ENCODE assay signal across 1 cellular context in genomic region chr7:42931834-42932651, GRCh38.
TF ChIP-seq lines count a peak whose summit lies in the region.

Gene MRPL32, plus strand, starts transcription at chr7:42932376. Its CDS starts 11 bp downstream, at chr7:42932387.
Gene PSMA2, minus strand, starts transcription at chr7:42932174. Its CDS starts 16 bp downstream, at chr7:42932158.

TF ChIP-seq in HepG2, 621 proteins besides CTCF, POLR2A, EP300 and RAD21 (continued from another document and continues in another):
- TF ChIP-seq ZBTB2 (CRISPR knock-in tag; IDR thresholded peaks at IDR 0.05; ENCODE audit: low read depth) (0 out of 2 replicates have a peak, but pooled peaks have one; percentile 25), ZNF354B (CRISPR knock-in tag; IDR thresholded peaks at IDR 0.05) (no peak), NCOA1 (CRISPR knock-in tag; IDR thresholded peaks at IDR 0.05) (no peak), FOXO1 (CRISPR knock-in tag; IDR thresholded peaks at IDR 0.05) (peak; percentile 15; the same call in 1 of the 2 replicates), ZNF30 (CRISPR knock-in tag; IDR thresholded peaks at IDR 0.05) (no peak), AKAP8 (CRISPR knock-in tag; IDR thresholded peaks at IDR 0.05) (no peak), ZNF281 (CRISPR knock-in tag; IDR thresholded peaks at IDR 0.05; ENCODE audit: borderline replicate concordance) (no peak), PRPF4 (IDR thresholded peaks at IDR 0.05; ENCODE audit: low read depth, low read length, poor library complexity, severe bottlenecking) (no peak), ZNF615 (CRISPR knock-in tag; IDR thresholded peaks at IDR 0.05; ENCODE audit: borderline replicate concordance) (no peak), ZNF10 (CRISPR knock-in tag; IDR thresholded peaks at IDR 0.05; ENCODE audit: borderline replicate concordance, low read depth) (no peak), ZNF572 (CRISPR knock-in tag; IDR thresholded peaks at IDR 0.05) (peak; percentile 66; the same call in 1 of the 2 replicates), GATA4 (IDR thresholded peaks at IDR 0.05; ENCODE audit: borderline replicate concordance, low read depth) (peak; percentile 64; the same call in 1 of the 2 replicates), ZBTB38 (CRISPR knock-in tag; IDR thresholded peaks at IDR 0.05) (no peak; the same call in 1 of the 2 replicates), ZSCAN9 (CRISPR knock-in tag; IDR thresholded peaks at IDR 0.05; ENCODE audit: borderline replicate concordance) (peak; percentile 52; the same call in 1 of the 2 replicates), ZFP1 (CRISPR knock-in tag; IDR thresholded peaks at IDR 0.05) (no peak), NBN (conservative IDR thresholded peaks at IDR 0.05) (no peak), IRX3 (CRISPR knock-in tag; IDR thresholded peaks at IDR 0.05; ENCODE audit: borderline replicate concordance, low read depth) (no peak; the same call in 1 of the 2 replicates), ZNF816 (CRISPR knock-in tag; IDR thresholded peaks at IDR 0.05; ENCODE audit: borderline replicate concordance) (0 out of 2 replicates have a peak, but pooled peaks have one; percentile 39), NFYB (CRISPR knock-in tag; IDR thresholded peaks at IDR 0.05) (peak; percentile 82), ZNF790 (CRISPR knock-in tag; IDR thresholded peaks at IDR 0.05; ENCODE audit: borderline replicate concordance) (no peak), ZNF563 (CRISPR knock-in tag; IDR thresholded peaks at IDR 0.05) (0 out of 2 replicates have a peak, but pooled peaks have one; percentile 37), KDM2A (CRISPR knock-in tag; IDR thresholded peaks at IDR 0.05; ENCODE audit: borderline replicate concordance, low read depth) (peak; percentile 59; the same call in 1 of the 2 replicates), PRDM4 (CRISPR knock-in tag; IDR thresholded peaks at IDR 0.05; ENCODE audit: borderline replicate concordance) (no peak), SMARCC2 (IDR thresholded peaks at IDR 0.05) (no peak), FOXJ3 (CRISPR knock-in tag; IDR thresholded peaks at IDR 0.05; ENCODE audit: borderline replicate concordance) (no peak), ZNF589 (CRISPR knock-in tag; conservative IDR thresholded peaks at IDR 0.05) (peak; percentile 58; the same call in 1 of the 2 replicates), ZBTB4 (CRISPR knock-in tag; IDR thresholded peaks at IDR 0.05; ENCODE audit: borderline replicate concordance) (no peak), ZC3H13 (CRISPR knock-in tag; IDR thresholded peaks at IDR 0.05) (peak; percentile 53; the same call in 1 of the 2 replicates), AGO2 (optimal IDR thresholded peaks at IDR 0.05; ENCODE audit: low read depth, low read length) (peak; percentile 27), KDM6A (CRISPR knock-in tag; IDR thresholded peaks at IDR 0.05; ENCODE audit: low read depth) (0 out of 2 replicates have a peak, but pooled peaks have one; percentile 15), NCOR1 (IDR thresholded peaks at IDR 0.05; ENCODE audit: borderline replicate concordance, low read length) (no peak), GATAD2A (CRISPR knock-in tag; IDR thresholded peaks at IDR 0.05) (0 out of 2 replicates have a peak, but pooled peaks have one; percentile 51), CAMTA2 (CRISPR knock-in tag; IDR thresholded peaks at IDR 0.05; ENCODE audit: borderline replicate concordance) (peak; percentile 94), ZNF598 (CRISPR knock-in tag; IDR thresholded peaks at IDR 0.05; ENCODE audit: borderline replicate concordance) (no peak), SALL2 (CRISPR knock-in tag; IDR thresholded peaks at IDR 0.05) (no peak), ZNF367 (CRISPR knock-in tag; IDR thresholded peaks at IDR 0.05; ENCODE audit: borderline replicate concordance) (no peak), ZNF737 (CRISPR knock-in tag; IDR thresholded peaks at IDR 0.05; ENCODE audit: borderline replicate concordance) (no peak), GRHL1 (CRISPR knock-in tag; conservative IDR thresholded peaks at IDR 0.05) (no peak), HDAC1 (CRISPR knock-in tag; IDR thresholded peaks at IDR 0.05) (peak; percentile 54), ZEB1 (IDR thresholded peaks at IDR 0.05; ENCODE audit: insufficient replicate concordance, low read depth) (no peak), GMEB1 (CRISPR knock-in tag; IDR thresholded peaks at IDR 0.05; ENCODE audit: borderline replicate concordance) (peak; percentile 51; the same call in 1 of the 2 replicates), CHD4 (IDR thresholded peaks at IDR 0.05; ENCODE audit: borderline replicate concordance, low read length) (no peak), HNF1B (CRISPR knock-in tag; IDR thresholded peaks at IDR 0.05) (peak; percentile 49; the same call in 1 of the 2 replicates), GFI1 (CRISPR knock-in tag; IDR thresholded peaks at IDR 0.05; ENCODE audit: borderline replicate concordance) (0 out of 2 replicates have a peak, but pooled peaks have one; percentile 3), ATF2 (CRISPR knock-in tag; IDR thresholded peaks at IDR 0.05) (peak; percentile 73; the same call in 1 of the 2 replicates), PHF20 (CRISPR knock-in tag; IDR thresholded peaks at IDR 0.05) (peak; percentile 72), ZNF382 (CRISPR knock-in tag; IDR thresholded peaks at IDR 0.05; ENCODE audit: borderline replicate concordance) (no peak)
